10 cellular contexts compared by ENCODE assay signal in the genomic region with DNA sequence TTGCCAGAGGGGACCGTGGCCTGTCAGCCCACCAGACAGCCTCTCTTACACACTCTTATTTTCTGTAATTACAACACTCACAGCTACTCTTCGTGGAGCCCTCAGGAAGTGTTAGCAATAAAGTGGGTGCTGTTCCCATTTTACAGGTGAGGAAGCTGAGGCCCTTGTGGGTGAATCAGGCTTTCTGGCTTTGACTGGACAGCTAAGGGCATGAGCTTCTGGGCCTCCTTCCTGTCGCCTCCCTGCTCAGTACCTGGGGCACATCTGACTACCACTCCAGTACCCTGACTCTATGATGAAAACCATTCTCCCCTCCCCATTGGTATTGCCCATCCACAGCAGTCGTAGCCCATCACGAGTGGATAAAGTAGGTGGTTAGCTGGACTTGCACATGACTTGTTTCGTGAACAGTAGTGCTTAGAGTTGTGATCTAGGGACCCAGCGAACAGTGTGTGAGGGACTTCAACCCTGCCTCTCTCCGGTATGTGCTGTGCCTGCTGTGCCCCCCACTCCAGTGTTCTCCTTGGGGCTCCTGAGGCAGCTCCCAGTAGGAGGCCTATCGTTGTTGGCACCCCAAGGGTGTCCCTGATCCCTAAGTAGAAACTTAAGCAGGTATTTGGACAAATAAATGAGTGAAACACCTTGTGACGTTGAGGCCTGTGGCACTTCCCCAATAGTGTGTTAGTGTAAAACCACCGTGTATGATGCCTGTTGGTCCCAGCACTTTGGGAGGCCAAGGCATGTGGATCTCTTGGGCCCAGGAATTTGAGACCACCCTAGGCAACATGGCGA. TPM values are rescaled to one million over a fixed set of nuclear protein-coding genes. Genes with fewer than 3 reads are reported as not detected.
DNase-seq lines count a peak whose midpoint lies in the region; ATAC-seq and TF ChIP-seq lines count a peak whose summit lies in the region.
"Had no signal": no experiment of that assay in that cellular context is flagged by ENCODE, and none has a peak within 500 bp of the region (broad histone marks: within the 10 kb centered on the region; RNA-seq: fewer than 3 reads in every experiment).

No MANE protein-coding gene starts in this region.

- no peaks in the 10 kb centered on the region for H3K9me3 Mint-ChIP-seq in activated T-cell treated with anti-CD3 and anti-CD28 coated beads, Interleukin-2, amount 50 U/mL, for 24 hours
- peaks cover 6% of the 10 kb centered on the region for H3K9me3 Mint-ChIP-seq in stimulated activated effector memory CD8-positive, alpha-beta T cell treated with anti-CD3 and anti-CD28 coated beads, Interleukin-12 subunit alpha, Interleukin-12 subunit beta, amount 100 ng/mL, for 72 hours

- TF ChIP-seq CTCF in Peyer's patch (IDR thresholded peaks at IDR 0.05) (no peak), coronary artery (IDR thresholded peaks at IDR 0.05) (no peak)

- peaks cover 78% of the 10 kb centered on the region for H3K4me1 Mint-ChIP-seq in activated T-cell treated with anti-CD3 and anti-CD28 coated beads, Interleukin-2, amount 50 U/mL, for 24 hours (ENCODE audit: low read depth)
- H3K4me1 Mint-ChIP-seq in stimulated activated effector memory CD8-positive, alpha-beta T cell treated with anti-CD3 and anti-CD28 coated beads, Interleukin-12 subunit alpha, Interleukin-12 subunit beta, amount 100 ng/mL, for 72 hours: peaks cover 70% of the 10 kb centered on the region

- H3K4me1 ChIP-seq in Peyer's patch: peaks cover 0 to 27% (median 13%) of the 10 kb centered on the region in 4 donors

- DNase-seq in activated T-cell treated with anti-CD3 and anti-CD28 coated beads, Interleukin-2, amount 50 U/mL, for 24 hours: no peak
- DNase-seq in activated T-cell treated with anti-CD3 and anti-CD28 coated beads, Interleukin-2, amount 50 U/mL, for 1 hour: no peak
- DNase-seq in Peyer's patch: no peak
- DNase-seq in coronary artery (ENCODE audit: low spot score): no peak
- peak in 1 of 2 donors; percentile 60 for DNase-seq in stimulated activated effector memory CD8-positive, alpha-beta T cell treated with anti-CD3 and anti-CD28 coated beads, Interleukin-12 subunit alpha, Interleukin-12 subunit beta, amount 100 ng/mL, for 72 hours (ENCODE audit: low spot score in 2 of 2)
- no peak for DNase-seq in ACHN
- DNase-seq in NOMO-1 treated with dmso at 0.1 percent for 144 hours (lab: John Stamatoyannopoulos, UW; ENCODE audit: unreplicated experiment): no peak
- DNase-seq: NCI-H748 treated with DMSO at 0.1 percent for 48 hours, occipital lobe had no signal

- peak; percentile 62 for ATAC-seq in stimulated activated effector memory CD8-positive, alpha-beta T cell treated with anti-CD3 and anti-CD28 coated beads, Interleukin-12 subunit alpha, Interleukin-12 subunit beta, amount 100 ng/mL, for 72 hours
- ATAC-seq in GM18867 (IDR thresholded peaks at IDR 0.05; ENCODE audit: unreplicated experiment): no peak

- in situ Hi-C loops in ACHN (cut with HindIII; ENCODE audit: low pct_ligation_motif_present, low pct_unique_long_range_greater_than_20kb, low sequenced_read_pairs): no loop called here

- no peaks in the 10 kb centered on the region for H3K27me3 ChIP-seq in Peyer's patch

- TF ChIP-seq POLR2A in Peyer's patch (IDR thresholded peaks at IDR 0.05): no peak

- no peaks in the 10 kb centered on the region for H3K36me3 ChIP-seq in Peyer's patch

- H3K4me3 ChIP-seq in Peyer's patch (no peak overlapping the region), coronary artery (no peak overlapping the region)

- H3K4me3 Mint-ChIP-seq in activated T-cell treated with anti-CD3 and anti-CD28 coated beads, Interleukin-2, amount 50 U/mL, for 24 hours: peak overlapping the region; percentile 33
- peak overlapping the region; percentile 34 for H3K4me3 Mint-ChIP-seq in stimulated activated effector memory CD8-positive, alpha-beta T cell treated with anti-CD3 and anti-CD28 coated beads, Interleukin-12 subunit alpha, Interleukin-12 subunit beta, amount 100 ng/mL, for 72 hours

- no peaks in the 10 kb centered on the region for H3K9me3 ChIP-seq in Peyer's patch

- H3K27ac ChIP-seq in Peyer's patch: peak overlapping the region; percentile 1 to 59 (median 16)
- H3K27ac ChIP-seq in coronary artery: peak overlapping the region; percentile 2 to 57

- H3K27ac Mint-ChIP-seq in activated T-cell treated with anti-CD3 and anti-CD28 coated beads, Interleukin-2, amount 50 U/mL, for 24 hours: peak overlapping the region; percentile 86
- peak overlapping the region; percentile 88 for H3K27ac Mint-ChIP-seq in stimulated activated effector memory CD8-positive, alpha-beta T cell treated with anti-CD3 and anti-CD28 coated beads, Interleukin-12 subunit alpha, Interleukin-12 subunit beta, amount 100 ng/mL, for 72 hours

- H3K36me3 Mint-ChIP-seq in activated T-cell treated with anti-CD3 and anti-CD28 coated beads, Interleukin-2, amount 50 U/mL, for 24 hours (ENCODE audit: low read depth): peaks cover 63% of the 10 kb centered on the region
- peaks cover 40% of the 10 kb centered on the region for H3K36me3 Mint-ChIP-seq in stimulated activated effector memory CD8-positive, alpha-beta T cell treated with anti-CD3 and anti-CD28 coated beads, Interleukin-12 subunit alpha, Interleukin-12 subunit beta, amount 100 ng/mL, for 72 hours

- no peaks in the 10 kb centered on the region for H3K27me3 Mint-ChIP-seq in activated T-cell treated with anti-CD3 and anti-CD28 coated beads, Interleukin-2, amount 50 U/mL, for 24 hours

RNA-seq across cellular contexts. Expression of gene GATAD2A, which starts 38.6 kb away (rescaled TPM):
- total RNA-seq in Peyer's patch: 10 to 100 TPM; 67.8 to 99.9 (median 79.8) TPM
